8 cellular contexts compared by ENCODE assay signal in genomic region chr7:25950488-25951413, GRCh38.
DNase-seq lines count a peak whose midpoint lies in the region; ATAC-seq, FAIRE-seq and TF ChIP-seq lines count a peak whose summit lies in the region.

No MANE protein-coding gene starts in this region.

- peaks cover 41% of the 10 kb centered on the region for H3K4me1 ChIP-seq in HUES48 (ENCODE audit: control insufficient read depth, insufficient read depth, low read length)
- peaks cover 61% of the 10 kb centered on the region for H3K4me1 ChIP-seq in OCI-LY7 (ENCODE audit: insufficient read depth, low read length, poor library complexity, severe bottlenecking)
- peaks cover 7 to 14% of the 10 kb centered on the region in 2 donors for H3K4me1 ChIP-seq in naive thymus-derived CD4-positive, alpha-beta T cell (ENCODE audit: control insufficient read depth in 2 of 2, insufficient read depth in 2 of 2, low read length in 2 of 2)

- peak; percentile 81 for ATAC-seq in GM21423 (IDR thresholded peaks at IDR 0.05; ENCODE audit: unreplicated experiment)
- peak; percentile 97 to 98 for ATAC-seq in activated T-cell treated with anti-CD3 and anti-CD28 coated beads, Interleukin-2, amount 50 U/mL, for 4 hours
- ATAC-seq in naive thymus-derived CD4-positive, alpha-beta T cell: peak; percentile 99
- peak; percentile 96 for ATAC-seq in stimulated activated memory B cell treated with anti-CD40 and anti-IgM and Interleukin-4, amounts not matched to agents 10 μg/mL and 1 μg/mL and 100 μg/mL, for 72 hours

- no peaks in the 10 kb centered on the region for H4K20me1 ChIP-seq in OCI-LY7 (ENCODE audit: insufficient read depth, low read length)

- BruUV-seq in OCI-LY7 (replicated peaks; lab: Mats Ljungman, UMichigan): no TSS peak

- intact Hi-C loops in OCI-LY7 (cut with micrococcal nuclease; ENCODE audit: unreplicated experiment): loop anchor here (1.0 to 2.0 kb wide), 3 partner anchors 18 to 88 kb away; no protein-coding TSS in a partner anchor
- intact Hi-C loops in naive thymus-derived CD4-positive, alpha-beta T cell (cut with micrococcal nuclease): loop anchor here (1.0 to 10.0 kb wide), 18 partner anchors 56 to 1790 kb away; partner anchors contain the start of genes HIBADH (in 2 of the 2), HNRNPA2B1 (in 2 of the 2), CBX3 (in 1 of the 2) and CYCS (in 1 of the 2)

- H3K4me1 Mint-ChIP-seq in activated T-cell treated with anti-CD3 and anti-CD28 coated beads, Interleukin-2, amount 50 U/mL, for 4 hours (ENCODE audit: low read depth): peaks cover 17% of the 10 kb centered on the region
- H3K4me1 Mint-ChIP-seq in naive thymus-derived CD4-positive, alpha-beta T cell: peaks cover 16 to 31% (median 20%) of the 10 kb centered on the region in 7 donors
- peaks cover 39% of the 10 kb centered on the region for H3K4me1 Mint-ChIP-seq in stimulated activated memory B cell treated with anti-CD40 and anti-IgM and Interleukin-4, amounts not matched to agents 10 μg/mL and 1 μg/mL and 100 μg/mL, for 72 hours

- H3K27ac ChIP-seq in HUES48 (ENCODE audit: low read depth, low read length): peak overlapping the region; percentile 83
- peak overlapping the region; percentile 20 for H3K27ac ChIP-seq in OCI-LY7 (ENCODE audit: low read depth, low read length, poor library complexity, severe bottlenecking)
- H3K27ac ChIP-seq in naive thymus-derived CD4-positive, alpha-beta T cell (ENCODE audit: low read depth, low read length): peak overlapping the region; percentile 45

- peak; percentile 88 for DNase-seq in D721Med (ENCODE audit: insufficient read length, low spot score)
- DNase-seq in OCI-LY7 (ENCODE audit: low spot score): peak; percentile 97
- peak; percentile 85 for DNase-seq in activated T-cell treated with anti-CD3 and anti-CD28 coated beads, Interleukin-2, amount 50 U/mL, for 4 hours
- DNase-seq in fibroblast of gingiva (ENCODE audit: low read depth): peak; percentile 71
- peak; percentile 70 to 94 (median 87) for DNase-seq in naive thymus-derived CD4-positive, alpha-beta T cell

- peak overlapping the region; percentile 53 for H3K9ac ChIP-seq in HUES48 (ENCODE audit: low read depth, low read length)

- peak overlapping the region; percentile 79 for H2AFZ ChIP-seq in OCI-LY7 (ENCODE audit: low read length)

- CTCF ChIA-PET in OCI-LY7 (lab: Charles Lee; ENCODE audit: unreplicated experiment): no interaction called here
- CTCF ChIA-PET in naive thymus-derived CD4-positive, alpha-beta T cell (lab: Charles Lee): no interaction called here

- H3K9me3 ChIP-seq in HUES48 (ENCODE audit: control insufficient read depth, insufficient read depth, low read length) (peaks cover 10% of the 10 kb centered on the region), OCI-LY7 (ENCODE audit: low read length) (peaks cover 20% of the 10 kb centered on the region)
- H3K9me3 ChIP-seq in naive thymus-derived CD4-positive, alpha-beta T cell (ENCODE audit: control insufficient read depth in 2 of 3, low read length in 3 of 3): no peaks in the 10 kb centered on the region

- peak overlapping the region; percentile 96 for H3K4me2 ChIP-seq in OCI-LY7 (ENCODE audit: low read length)

- peaks cover 14% of the 10 kb centered on the region for H3K27me3 Mint-ChIP-seq in activated T-cell treated with anti-CD3 and anti-CD28 coated beads, Interleukin-2, amount 50 U/mL, for 4 hours (ENCODE audit: low read depth)
- H3K27me3 Mint-ChIP-seq in naive thymus-derived CD4-positive, alpha-beta T cell: peaks cover 0 to 21% (median 5%) of the 10 kb centered on the region in 5 donors
- H3K27me3 Mint-ChIP-seq in stimulated activated memory B cell treated with anti-CD40 and anti-IgM and Interleukin-4, amounts not matched to agents 10 μg/mL and 1 μg/mL and 100 μg/mL, for 72 hours: peaks cover 41% of the 10 kb centered on the region

- no peaks in the 10 kb centered on the region for H3K27me3 ChIP-seq in HUES48 (ENCODE audit: control insufficient read depth, insufficient read depth, low read length)
- H3K27me3 ChIP-seq in naive thymus-derived CD4-positive, alpha-beta T cell (ENCODE audit: control insufficient read depth in 2 of 2, insufficient read depth in 2 of 2, low read length in 2 of 2): no peaks in the 10 kb centered on the region

- H3K9me3 Mint-ChIP-seq in activated T-cell treated with anti-CD3 and anti-CD28 coated beads, Interleukin-2, amount 50 U/mL, for 4 hours: no peaks in the 10 kb centered on the region
- peaks cover 0 to 4% (median 0%) of the 10 kb centered on the region in 11 donors for H3K9me3 Mint-ChIP-seq in naive thymus-derived CD4-positive, alpha-beta T cell
- H3K9me3 Mint-ChIP-seq in stimulated activated memory B cell treated with anti-CD40 and anti-IgM and Interleukin-4, amounts not matched to agents 10 μg/mL and 1 μg/mL and 100 μg/mL, for 72 hours: peaks cover 3% of the 10 kb centered on the region

- H3K9me2 ChIP-seq in OCI-LY7 (ENCODE audit: insufficient read depth, low read length): no peaks in the 10 kb centered on the region

- peaks cover 14% of the 10 kb centered on the region; the same call in 1 of the 2 replicates for H3K79me2 ChIP-seq in OCI-LY7 (ENCODE audit: insufficient read depth, low read depth, low read length)

- no peak for TF ChIP-seq CTCF in D721Med (IDR thresholded peaks at IDR 0.05; ENCODE audit: insufficient read depth, missing control alignments)
- TF ChIP-seq CTCF in OCI-LY7 (conservative IDR thresholded peaks at IDR 0.05; ENCODE audit: low read length): no peak

- H3K27ac Mint-ChIP-seq in naive thymus-derived CD4-positive, alpha-beta T cell: peak overlapping the region in 8 of 9 donors; percentile 21 to 87 (median 80)
- peak overlapping the region; percentile 57 for H3K27ac Mint-ChIP-seq in stimulated activated memory B cell treated with anti-CD40 and anti-IgM and Interleukin-4, amounts not matched to agents 10 μg/mL and 1 μg/mL and 100 μg/mL, for 72 hours

- POLR2A ChIA-PET in OCI-LY7 (lab: Charles Lee): no interaction called here
- POLR2A ChIA-PET in naive thymus-derived CD4-positive, alpha-beta T cell (lab: Charles Lee): interaction anchor here (0.6 kb wide), 1 partner anchor 251 kb away, joined by 5 read pairs; the partner anchor contains the start of gene CBX3

- H3K36me3 ChIP-seq in HUES48 (ENCODE audit: control insufficient read depth, insufficient read depth, low read length): no peaks in the 10 kb centered on the region
- H3K36me3 ChIP-seq in OCI-LY7 (ENCODE audit: insufficient read depth, low read length): peaks cover 22% of the 10 kb centered on the region; the same call in 1 of the 2 replicates
- H3K36me3 ChIP-seq in naive thymus-derived CD4-positive, alpha-beta T cell (ENCODE audit: control insufficient read depth in 2 of 3, insufficient read depth in 3 of 3, low read length in 3 of 3): no peaks in the 10 kb centered on the region

- H3K36me3 Mint-ChIP-seq in activated T-cell treated with anti-CD3 and anti-CD28 coated beads, Interleukin-2, amount 50 U/mL, for 4 hours (ENCODE audit: insufficient read depth): no peaks in the 10 kb centered on the region
- H3K36me3 Mint-ChIP-seq in naive thymus-derived CD4-positive, alpha-beta T cell: peaks cover 0 to 14% (median 0%) of the 10 kb centered on the region in 5 donors
- no peaks in the 10 kb centered on the region for H3K36me3 Mint-ChIP-seq in stimulated activated memory B cell treated with anti-CD40 and anti-IgM and Interleukin-4, amounts not matched to agents 10 μg/mL and 1 μg/mL and 100 μg/mL, for 72 hours

- peak overlapping the region; percentile 85 for H3K4me3 Mint-ChIP-seq in activated T-cell treated with anti-CD3 and anti-CD28 coated beads, Interleukin-2, amount 50 U/mL, for 4 hours
- peak overlapping the region; percentile 87 to 94 (median 93) for H3K4me3 Mint-ChIP-seq in naive thymus-derived CD4-positive, alpha-beta T cell
- H3K4me3 Mint-ChIP-seq in stimulated activated memory B cell treated with anti-CD40 and anti-IgM and Interleukin-4, amounts not matched to agents 10 μg/mL and 1 μg/mL and 100 μg/mL, for 72 hours: peak overlapping the region; percentile 84

- peak overlapping the region; percentile 83 for H3K4me3 ChIP-seq in HUES48 (ENCODE audit: low read depth, low read length)
- peak overlapping the region; percentile 76 for H3K4me3 ChIP-seq in OCI-LY7 (ENCODE audit: low read depth, low read length, poor library complexity, severe bottlenecking)
- H3K4me3 ChIP-seq in naive thymus-derived CD4-positive, alpha-beta T cell (ENCODE audit: low read length): peak overlapping the region; percentile 61

- FAIRE-seq in D721Med (lab: Jason Lieb, UNC): no peak

Comparison
In these comparisons a context has a peak if more than half of its experiments do, and no peak if none do; other contexts are left out.
1. Peak in every context shown above with its lines: DNase-seq, ATAC-seq, H3K4me3 ChIP-seq and H3K27ac ChIP-seq.
2. H3K27ac ChIP-seq: peak in every context shown above with its lines; median percentile 83 in HUES48; 45 in naive thymus-derived CD4-positive, alpha-beta T cell; 20 in OCI-LY7.